ENCODE assay signal across 21 cellular contexts in the genomic region with DNA sequence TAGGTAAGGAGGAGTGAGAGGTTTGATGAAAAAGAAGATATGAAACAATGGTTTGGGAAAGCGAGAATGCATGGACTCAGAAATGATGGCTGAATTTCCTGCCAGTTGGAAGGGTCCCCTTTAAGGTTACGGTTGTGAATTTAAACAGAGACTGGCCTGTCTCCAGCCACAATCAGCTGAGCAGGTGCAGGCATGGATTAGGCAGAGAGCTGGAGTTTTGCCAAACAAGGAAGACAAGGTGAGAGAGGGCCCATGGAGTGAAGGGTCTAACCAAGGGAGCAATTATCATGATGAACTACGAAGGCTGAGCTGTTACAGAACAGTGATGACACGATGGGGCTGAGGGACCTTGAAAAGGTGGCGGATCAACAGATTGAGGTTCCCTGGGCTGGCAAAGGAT. TPM values are rescaled to one million over a fixed set of nuclear protein-coding genes. Genes with fewer than 3 reads are reported as not detected.
DNase-seq lines count a peak whose midpoint lies in the region; ATAC-seq, FAIRE-seq and TF ChIP-seq lines count a peak whose summit lies in the region.
"Had no signal": no experiment of that assay in that cellular context is flagged by ENCODE, and none has a peak within 500 bp of the region (broad histone marks: within the 10 kb centered on the region; RNA-seq: fewer than 3 reads in every experiment).

No MANE protein-coding gene starts in this region.

- POLR2A ChIA-PET in K562 (lab: Yijun Ruan, JAX): no interaction called here
- POLR2A ChIA-PET in PC-3 (lab: Charles Lee; ENCODE audit: unreplicated experiment): no interaction called here

- H3K27me3 ChIP-seq in K562 (ENCODE audit: control insufficient read depth in 2 of 2, insufficient read depth in 2 of 2, low read length in 2 of 2): no peaks in the 10 kb centered on the region
- H3K27me3 ChIP-seq in sigmoid colon: no peaks in the 10 kb centered on the region
- H3K27me3 ChIP-seq in PC-3 (ENCODE audit: low read length): no peaks in the 10 kb centered on the region
- H3K27me3 ChIP-seq: gastroesophageal sphincter, neural progenitor cell had no signal

- TF ChIP-seq CTCF in K562 (IDR thresholded peaks at IDR 0.05 in 2 of 3, conservative IDR thresholded peaks at IDR 0.05 in 1 of 3; ENCODE audit: insufficient read depth in 2 of 3, low read depth in 1 of 3, low read length in 3 of 3): no peak
- TF ChIP-seq CTCF in sigmoid colon (IDR thresholded peaks at IDR 0.05): no peak
- TF ChIP-seq CTCF in osteocyte (IDR thresholded peaks at IDR 0.05): no peak
- no peak for TF ChIP-seq CTCF in PC-3 (conservative IDR thresholded peaks at IDR 0.05; ENCODE audit: low read depth, low read length)

- peaks cover 6% of the 10 kb centered on the region for H3K4me1 Mint-ChIP-seq in osteocyte (ENCODE audit: unreplicated experiment)
- peaks cover 2% of the 10 kb centered on the region for H3K4me1 Mint-ChIP-seq in activated naive CD4-positive, alpha-beta T cell treated with anti-CD3 and anti-CD28 coated beads, Interleukin-2, amount 10 ng/mL, durations not matched to agents 7 days and 5 days
- H3K4me1 Mint-ChIP-seq: central memory CD8-positive, alpha-beta T cell; neural progenitor cell had no signal

- peaks cover 7% of the 10 kb centered on the region for H3K27me3 Mint-ChIP-seq in osteocyte (ENCODE audit: unreplicated experiment)
- peaks cover 9% of the 10 kb centered on the region for H3K27me3 Mint-ChIP-seq in activated naive CD4-positive, alpha-beta T cell treated with anti-CD3 and anti-CD28 coated beads, Interleukin-2, amount 10 ng/mL, durations not matched to agents 7 days and 5 days
- H3K27me3 Mint-ChIP-seq: central memory CD8-positive, alpha-beta T cell had no signal

- no peak for FAIRE-seq in K562 (lab: Jason Lieb, UNC)
- FAIRE-seq: GM12891, HTR-8/SVneo had no signal

- intact Hi-C loops in K562 (cut with micrococcal nuclease): no loop called here
- intact Hi-C loops in sigmoid colon (cut with DNase I): no loop called here
- intact Hi-C loops in PC-3 (cut with micrococcal nuclease): no loop called here

- H3K4me3 ChIP-seq in K562: no peak overlapping the region
- no peak overlapping the region for H3K4me3 ChIP-seq in sigmoid colon
- no peak overlapping the region for H3K4me3 ChIP-seq in PC-3 (ENCODE audit: low read length)
- H3K4me3 ChIP-seq: gastroesophageal sphincter, neural progenitor cell had no signal

- WGBS in K562 (ENCODE audit: insufficient coverage, low coverage, missing lambda C conversion rate): 23% methylated on average over 5 of the region's 5 CpGs
- WGBS in sigmoid colon, 2 donors: 76 to 90% methylated on average over 5 of the region's 5 CpGs

- H3K9me3 Mint-ChIP-seq in osteocyte (ENCODE audit: unreplicated experiment): peaks cover 4% of the 10 kb centered on the region
- H3K9me3 Mint-ChIP-seq in activated naive CD4-positive, alpha-beta T cell treated with anti-CD3 and anti-CD28 coated beads, Interleukin-2, amount 10 ng/mL, durations not matched to agents 7 days and 5 days: no peaks in the 10 kb centered on the region
- H3K9me3 Mint-ChIP-seq: central memory CD8-positive, alpha-beta T cell; neural progenitor cell had no signal

- no peaks in the 10 kb centered on the region for H3F3A ChIP-seq in PC-3 (ENCODE audit: low read length, unreplicated experiment)

- CTCF ChIA-PET in K562 (lab: Yijun Ruan, JAX; ENCODE audit: low intra/inter-chr PET ratio) (no interaction called here), PC-3 (lab: Charles Lee) (no interaction called here)
- CTCF ChIA-PET in activated naive CD4-positive, alpha-beta T cell treated with anti-CD3 and anti-CD28 coated beads, Interleukin-2, amount 10 ng/mL, durations not matched to agents 7 days and 5 days (lab: Charles Lee): no interaction called here

- H3K9ac ChIP-seq in K562 (ENCODE audit: insufficient read depth in 1 of 2, low read depth in 2 of 2, low read length in 2 of 2): peak overlapping the region in 1 of 2 experiments; percentile 10; a peak in 1 of 4 replicates
- no peak overlapping the region for H3K9ac ChIP-seq in PC-3 (ENCODE audit: low read length)
- H3K9ac ChIP-seq: neural progenitor cell had no signal

- TF ChIP-seq RAD21 in K562 (CRISPR knock-in tag; conservative IDR thresholded peaks at IDR 0.05 in 1 of 2, IDR thresholded peaks at IDR 0.05 in 1 of 2): no peak

- no peak for TF ChIP-seq EP300 in K562 (IDR thresholded peaks at IDR 0.05; ENCODE audit: low read length)
- no peak for TF ChIP-seq EP300 in sigmoid colon (IDR thresholded peaks at IDR 0.05)

- H3K4me3 Mint-ChIP-seq in osteocyte (ENCODE audit: unreplicated experiment): no peak overlapping the region
- no peak overlapping the region for H3K4me3 Mint-ChIP-seq in activated naive CD4-positive, alpha-beta T cell treated with anti-CD3 and anti-CD28 coated beads, Interleukin-2, amount 10 ng/mL, durations not matched to agents 7 days and 5 days
- H3K4me3 Mint-ChIP-seq: central memory CD8-positive, alpha-beta T cell; neural progenitor cell; T-helper 2 cell treated with Interferon-gamma antibody and Interleukin-4, amounts not matched to agents 5 μg/mL and 100 μg/mL, for 36 hours had no signal

- no peaks in the 10 kb centered on the region for H3K36me3 ChIP-seq in K562 (ENCODE audit: control insufficient read depth, insufficient read depth, low read length)
- no peaks in the 10 kb centered on the region for H3K36me3 ChIP-seq in sigmoid colon
- no peaks in the 10 kb centered on the region for H3K36me3 ChIP-seq in PC-3 (ENCODE audit: low read depth, low read length)
- H3K36me3 ChIP-seq: gastroesophageal sphincter, neural progenitor cell had no signal

- H3K4me1 ChIP-seq in K562 (replicated peaks in 1 of 2; ENCODE audit: control insufficient read depth in 2 of 2, insufficient read depth in 2 of 2, low read length in 2 of 2) (peaks cover 0 to 9% of the 10 kb centered on the region in 2 experiments; a peak in 1 of 5 replicates), sigmoid colon (peaks cover 0 to 7% (median 0%) of the 10 kb centered on the region in 4 donors), PC-3 (ENCODE audit: insufficient read depth, low read length) (no peaks in the 10 kb centered on the region)
- H3K4me1 ChIP-seq: gastroesophageal sphincter, neural progenitor cell had no signal

- no TSS peak for BruUV-seq in K562 (replicated peaks; lab: Mats Ljungman, UMichigan)
- BruUV-seq in PC-3 (replicated peaks; lab: Mats Ljungman, UMichigan): no TSS peak

- no peaks in the 10 kb centered on the region for H4K20me1 ChIP-seq in K562 (replicated peaks; ENCODE audit: control insufficient read depth, insufficient read depth, low read length)
- no peaks in the 10 kb centered on the region for H4K20me1 ChIP-seq in PC-3 (ENCODE audit: low read length)

- H3K79me2 ChIP-seq in K562 (ENCODE audit: control insufficient read depth, insufficient read depth, low read length): no peaks in the 10 kb centered on the region
- no peaks in the 10 kb centered on the region for H3K79me2 ChIP-seq in PC-3 (ENCODE audit: low read length)

- TF ChIP-seq POLR2A in K562 (conservative IDR thresholded peaks at IDR 0.05) (no peak), sigmoid colon (IDR thresholded peaks at IDR 0.05) (no peak)

- in situ Hi-C loops in K562 (cut with MboI): no loop called here

- DNase-seq in DMS79 treated with DMSO at 0.1 percent for 48 hours (lab: John Stamatoyannopoulos, UW) (peak; percentile 16), NCI-H187 (lab: John Stamatoyannopoulos, UW) (peak; percentile 7 to 60), NCI-H510A (lab: John Stamatoyannopoulos, UW) (peak; percentile 58), K562 (ENCODE audit: extremely low read depth in 1 of 4, low spot score in 3 of 4) (peak in 1 of 4 experiments; percentile 12), sigmoid colon (no peak), osteocyte (ENCODE audit: extremely low spot score, unreplicated experiment) (no peak), PC-3 (no peak)
- no peak for DNase-seq in activated naive CD4-positive, alpha-beta T cell treated with anti-CD3 and anti-CD28 coated beads, Interleukin-2, amount 10 ng/mL, durations not matched to agents 7 days and 5 days
- DNase-seq: activated gamma-delta T cell, AML-193, amygdala, erythroblast, left colon, NCI-H446 had no signal

- no peaks in the 10 kb centered on the region for H3K9me3 ChIP-seq in K562 (replicated peaks; ENCODE audit: control insufficient read depth, insufficient read depth, low read depth, low read length)
- H3K9me3 ChIP-seq in sigmoid colon: no peaks in the 10 kb centered on the region
- no peaks in the 10 kb centered on the region for H3K9me3 ChIP-seq in PC-3 (ENCODE audit: low read length)
- H3K9me3 ChIP-seq: gastroesophageal sphincter had no signal

- no peak overlapping the region for H3K27ac Mint-ChIP-seq in osteocyte (ENCODE audit: unreplicated experiment)
- H3K27ac Mint-ChIP-seq in activated naive CD4-positive, alpha-beta T cell treated with anti-CD3 and anti-CD28 coated beads, Interleukin-2, amount 10 ng/mL, durations not matched to agents 7 days and 5 days: no peak overlapping the region
- H3K27ac Mint-ChIP-seq: neural progenitor cell; T-helper 2 cell treated with Interferon-gamma antibody and Interleukin-4, amounts not matched to agents 5 μg/mL and 100 μg/mL, for 36 hours had no signal

- H3K4me2 ChIP-seq in K562 (ENCODE audit: insufficient read depth, low read length) (no peak overlapping the region), PC-3 (ENCODE audit: low read length) (no peak overlapping the region)
- H3K4me2 ChIP-seq: neural progenitor cell had no signal

- H2AFZ ChIP-seq in K562 (ENCODE audit: low read depth, low read length) (0 out of 2 replicates have a peak overlapping the region, but pooled peaks have one; percentile 21), PC-3 (ENCODE audit: low read length) (no peak overlapping the region)
- H2AFZ ChIP-seq: neural progenitor cell had no signal

- no peaks in the 10 kb centered on the region for H3K9me1 ChIP-seq in K562 (ENCODE audit: control insufficient read depth, insufficient read depth, low read length)

- no peaks in the 10 kb centered on the region for H3K9me2 ChIP-seq in PC-3 (replicated peaks; ENCODE audit: low read length)

- H3K36me3 Mint-ChIP-seq in osteocyte (ENCODE audit: unreplicated experiment): no peaks in the 10 kb centered on the region
- no peaks in the 10 kb centered on the region for H3K36me3 Mint-ChIP-seq in activated naive CD4-positive, alpha-beta T cell treated with anti-CD3 and anti-CD28 coated beads, Interleukin-2, amount 10 ng/mL, durations not matched to agents 7 days and 5 days
- H3K36me3 Mint-ChIP-seq: neural progenitor cell had no signal

- ATAC-seq in K562 (peak; percentile 46), PC-3 (no peak)
- ATAC-seq: gastroesophageal sphincter, left colon had no signal

- H3K27ac ChIP-seq in K562 (ENCODE audit: extremely low read depth, low read depth, low read length) (no peak overlapping the region), sigmoid colon (no peak overlapping the region), PC-3 (ENCODE audit: low read length) (no peak overlapping the region)
- H3K27ac ChIP-seq: gastroesophageal sphincter, neural progenitor cell had no signal

RNA-seq across cellular contexts. Expression of a gene that starts 41.3 kb away (rescaled TPM):
- total RNA-seq in K562 (2011; cell fraction: chromatin; rRNA removed; ENCODE audit: low replicate concordance): not detected in 2 replicates
- not detected in 2 replicates for total RNA-seq in K562 (2011; cell fraction: nucleolus; rRNA removed)
- total RNA-seq in K562 (2011; cell fraction: nucleoplasm; rRNA removed): not detected in 2 replicates
- total RNA-seq in K562 (2014; rRNA removed) (not detected in 2 replicates), K562 (2014; rRNA removed; fragmentation: Illumina TruSeq; extraction: Trizol) (not detected in 2 replicates), K562 (2015; rRNA removed; fragmentation: Illumina TruSeq; extraction: Trizol) (0.04 TPM in 1 of 2 replicates, not detected in the other), K562 (2021) (not detected in 2 replicates), sigmoid colon (not detected), osteocyte (not detected in 2 replicates), PC-3 (2014; rRNA removed) (0.12 and 0.80 TPM in 2 replicates)
- polyA plus RNA-seq in K562 (2011; rRNA removed) (not detected in 2 replicates), K562 (2014; fragmentation: Illumina TruSeq; extraction: Trizol) (not detected in 2 replicates), K562 (2014; fragmentation: Nextera tagmentation; extraction: Ambion mirVana) (under 1 TPM; 0.03 TPM), K562 (2014; rRNA removed) (0.21 TPM in 1 of 2 replicates, not detected in the other), sigmoid colon (under 1 TPM in 1 of 3 donors, not detected in 2; 0.01 TPM)
- polyA plus RNA-seq in K562 (2011; cell fraction: cytosol; rRNA removed): not detected in 2 replicates
- polyA plus RNA-seq in K562 (2011; cell fraction: nucleus; rRNA removed): not detected in 2 replicates
- 0.04 and 0.37 TPM in 2 replicates for polyA plus RNA-seq in K562 (2012)
- not detected in 2 replicates for polyA minus RNA-seq in K562 (2011; rRNA and poly(A)+ RNA removed)
- not detected in 2 replicates for polyA minus RNA-seq in K562 (2011; cell fraction: cytosol; rRNA and poly(A)+ RNA removed)
- polyA minus RNA-seq in K562 (2011; cell fraction: nucleus; rRNA and poly(A)+ RNA removed): not detected in 2 replicates
- total RNA-seq: gastroesophageal sphincter, LHCN-M2 had no signal

RNA-seq across cellular contexts. Expression of a gene that starts 56.0 kb away (rescaled TPM):
- total RNA-seq in K562 (2011; cell fraction: chromatin; rRNA removed; ENCODE audit: low replicate concordance): not detected in 2 replicates
- not detected in 2 replicates for total RNA-seq in K562 (2011; cell fraction: nucleolus; rRNA removed)
- not detected in 2 replicates for total RNA-seq in K562 (2011; cell fraction: nucleoplasm; rRNA removed)
- total RNA-seq in K562 (2014; rRNA removed) (0.45 and 3.1 TPM in 2 replicates), K562 (2014; rRNA removed; fragmentation: Illumina TruSeq; extraction: Trizol) (0.73 and 1.6 TPM in 2 replicates), K562 (2015; rRNA removed; fragmentation: Illumina TruSeq; extraction: Trizol) (3.0 and 3.2 TPM in 2 replicates), K562 (2021) (1.5 and 1.9 TPM in 2 replicates), sigmoid colon (1 to 10 TPM in 3 of 4 donors, not detected in 1; 1.2 to 3.3 (median 2.9) TPM), osteocyte (2.1 and 2.6 TPM in 2 replicates), PC-3 (2014; rRNA removed) (4.3 and 10.4 TPM in 2 replicates)
- polyA plus RNA-seq in K562 (2011; rRNA removed) (0.65 and 2.3 TPM in 2 replicates), K562 (2014; fragmentation: Illumina TruSeq; extraction: Trizol) (0.31 and 0.96 TPM in 2 replicates), K562 (2014; fragmentation: Nextera tagmentation; extraction: Ambion mirVana) (1 to 10 TPM; 1.8 to 2.5 TPM), K562 (2014; rRNA removed) (3.2 and 5.8 TPM in 2 replicates), sigmoid colon (10 to 100 TPM in 2 of 3 donors, 1 to 10 TPM in 1; 4.8 to 13.8 (median 12.9) TPM)
- polyA plus RNA-seq in K562 (2011; cell fraction: cytosol; rRNA removed): 0.81 and 1.6 TPM in 2 replicates
- not detected in 2 replicates for polyA plus RNA-seq in K562 (2011; cell fraction: nucleus; rRNA removed)
- 3.0 and 5.0 TPM in 2 replicates for polyA plus RNA-seq in K562 (2012)
- 1.1 TPM in 1 of 2 replicates, not detected in the other for polyA minus RNA-seq in K562 (2011; rRNA and poly(A)+ RNA removed)
- polyA minus RNA-seq in K562 (2011; cell fraction: cytosol; rRNA and poly(A)+ RNA removed): not detected in 2 replicates
- not detected in 2 replicates for polyA minus RNA-seq in K562 (2011; cell fraction: nucleus; rRNA and poly(A)+ RNA removed)

Comparison
In these comparisons a context has a peak if more than half of its experiments do, and no peak if none do; other contexts are left out.
1. DNase-seq: peak in DMS79 treated with DMSO at 0.1 percent for 48 hours (single experiment), NCI-H187 (2 of 2) and NCI-H510A (single experiment); none in sigmoid colon (single experiment), osteocyte (single experiment), activated naive CD4-positive, alpha-beta T cell treated with anti-CD3 and anti-CD28 coated beads, Interleukin-2, amount 10 ng/mL, durations not matched to agents 7 days and 5 days (single experiment) and PC-3 (single experiment).